ENCODE assay signal across 1 cellular context in the genomic region with DNA sequence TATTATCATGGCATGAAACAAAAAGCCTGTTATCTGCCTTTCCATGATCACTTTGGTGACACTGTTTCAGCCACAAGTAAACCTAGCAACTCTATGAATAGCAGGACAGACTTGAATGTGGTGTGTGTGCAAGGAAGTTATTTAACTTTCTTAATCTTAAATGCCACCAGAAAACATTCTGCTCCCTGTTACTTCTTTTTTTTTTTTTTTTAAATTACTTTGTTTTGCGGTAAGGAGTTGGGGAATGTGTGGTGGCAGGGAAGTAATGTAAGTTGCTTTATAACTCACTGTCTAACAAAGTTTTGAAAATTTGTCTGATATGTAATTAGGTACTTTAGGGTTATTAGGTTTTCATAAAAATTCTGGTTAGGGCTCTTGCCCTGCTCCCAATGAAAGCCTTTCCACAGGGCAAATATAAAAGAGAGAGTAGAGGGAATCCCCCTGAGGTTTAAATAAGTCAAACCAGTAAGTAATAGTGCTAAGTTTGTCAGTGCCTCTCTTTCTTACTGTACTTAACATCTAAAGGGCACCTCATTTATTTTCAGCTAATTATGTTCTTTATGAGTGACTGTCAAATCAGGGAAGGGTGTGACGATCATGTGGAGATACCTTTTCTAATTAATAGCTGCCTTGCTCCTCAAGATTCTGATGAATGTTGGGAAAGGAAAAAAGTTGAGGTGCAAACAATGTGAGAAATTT.
TF ChIP-seq lines count a peak whose summit lies in the region.

No MANE protein-coding gene starts in this region.

TF ChIP-seq in GM12878, 131 proteins besides CTCF, POLR2A, EP300 and RAD21:
- peak; percentile 66 for TF ChIP-seq MTA2 (IDR thresholded peaks at IDR 0.05; ENCODE audit: low read depth)
- TF ChIP-seq EZH2 (IDR thresholded peaks at IDR 0.05; ENCODE audit: borderline replicate concordance, control insufficient read depth, low read depth, low read length) = no peak
- no peak for TF ChIP-seq WRNIP1 (IDR thresholded peaks at IDR 0.05; ENCODE audit: borderline replicate concordance, low read depth, low read length)
- TF ChIP-seq POU2F2 (IDR thresholded peaks at IDR 0.05; ENCODE audit: borderline replicate concordance, low read depth, low read length) = no peak
TF ChIP-seq in GM12878: peak in this region for 1.
